14 cellular contexts compared by ENCODE assay signal in the genomic region with DNA sequence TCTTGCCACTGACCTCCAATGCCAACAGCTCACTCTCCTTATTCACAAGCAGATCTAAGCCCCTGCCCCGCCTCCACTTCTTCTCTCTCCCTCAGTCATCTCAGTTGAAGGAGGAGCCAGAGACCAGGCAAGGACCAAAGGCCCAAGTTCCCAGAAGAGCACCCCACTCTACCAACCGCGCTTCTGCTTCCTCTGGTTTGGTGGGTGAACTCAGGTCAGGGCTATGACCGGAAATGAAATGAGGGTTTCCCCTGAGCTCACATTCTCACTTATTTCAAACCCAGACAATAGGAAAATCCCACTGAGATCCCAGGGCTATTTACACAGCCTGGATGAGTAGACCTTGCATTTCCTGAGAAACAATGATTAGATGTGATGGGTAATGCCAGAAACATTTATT. TPM values are rescaled to one million over a fixed set of nuclear protein-coding genes. Genes with fewer than 3 reads are reported as not detected.
DNase-seq lines count a peak whose midpoint lies in the region; ATAC-seq and TF ChIP-seq lines count a peak whose summit lies in the region.
"Had no signal": no experiment of that assay in that cellular context is flagged by ENCODE, and none has a peak within 500 bp of the region (broad histone marks: within the 10 kb centered on the region; RNA-seq: fewer than 3 reads in every experiment).

No MANE protein-coding gene starts in this region.

- peak; percentile 24 for DNase-seq in GM12864 (ENCODE audit: low read depth)
- peak; percentile 76 for DNase-seq in activated CD8-positive, alpha-beta T cell treated with anti-CD3 and anti-CD28 coated beads, Interleukin-2, amount 10 ng/mL, durations not matched to agents 7 days and 5 days
- peak; percentile 12 to 29 (median 22) for DNase-seq in immature natural killer cell
- DNase-seq in CD8-positive, alpha-beta T cell: no peak
- no peak for DNase-seq in NCI-H2081 treated with DMSO at 0.1 percent for 48 hours (lab: John Stamatoyannopoulos, UW)
- DNase-seq in NCI-H1417 (lab: John Stamatoyannopoulos, UW): no peak
- DNase-seq: NCI-H1105, right lobe of liver, trophoblast cell had no signal

- H3K27me3 ChIP-seq in CD8-positive, alpha-beta T cell (ENCODE audit: insufficient read depth, low read length): no peaks in the 10 kb centered on the region
- H3K27me3 ChIP-seq: right lobe of liver had no signal

- ATAC-seq in HG02870 (IDR thresholded peaks at IDR 0.05; ENCODE audit: unreplicated experiment) (peak; percentile 58), GM21360 (IDR thresholded peaks at IDR 0.05; ENCODE audit: unreplicated experiment) (no peak)
- peak; percentile 88 for ATAC-seq in activated CD8-positive, alpha-beta T cell treated with anti-CD3 and anti-CD28 coated beads, Interleukin-2, amount 10 ng/mL, durations not matched to agents 7 days and 5 days
- no peak for ATAC-seq in CD8-positive, alpha-beta T cell

- no peaks in the 10 kb centered on the region for H3K4me1 ChIP-seq in CD8-positive, alpha-beta T cell (ENCODE audit: insufficient read depth, low read length)
- H3K4me1 ChIP-seq: right lobe of liver had no signal

- TF ChIP-seq CTCF in GM12864 (IDR thresholded peaks at IDR 0.05; ENCODE audit: low read depth, low read length, missing control alignments): no peak
- no peak for TF ChIP-seq CTCF in CD8-positive, alpha-beta T cell (IDR thresholded peaks at IDR 0.05)

- no peak overlapping the region for H3K27ac ChIP-seq in CD8-positive, alpha-beta T cell (ENCODE audit: low read depth, low read length)
- H3K27ac ChIP-seq: hepatocyte, right lobe of liver had no signal

- CTCF ChIA-PET in activated CD8-positive, alpha-beta T cell treated with anti-CD3 and anti-CD28 coated beads, Interleukin-2, amount 10 ng/mL, durations not matched to agents 7 days and 5 days (lab: Charles Lee): interaction anchor here (1.0 to 1.7 kb wide), 5 partner anchors 10 to 370 kb away, joined by 3 to 11 read pairs (median 4); a partner anchor contains a TSS
- CTCF ChIA-PET in CD8-positive, alpha-beta T cell (lab: Charles Lee): interaction anchor here (1.1 to 1.4 kb wide), 2 partner anchors 367 kb away, joined by 4 read pairs; no protein-coding TSS in a partner anchor

- H3K27ac Mint-ChIP-seq in activated CD8-positive, alpha-beta T cell treated with anti-CD3 and anti-CD28 coated beads, Interleukin-2, amount 10 ng/mL, durations not matched to agents 7 days and 5 days: peak overlapping the region; percentile 45
- peak overlapping the region in 1 of 6 donors; percentile 51 for H3K27ac Mint-ChIP-seq in immature natural killer cell
- H3K27ac Mint-ChIP-seq in CD8-positive, alpha-beta T cell: no peak overlapping the region
- H3K27ac Mint-ChIP-seq: CD14-positive monocyte; T-helper 2 cell treated with Interferon-gamma antibody and Interleukin-4, amounts not matched to agents 5 μg/mL and 100 μg/mL, for 36 hours had no signal

- peaks cover 21% of the 10 kb centered on the region for H3K27me3 Mint-ChIP-seq in activated CD8-positive, alpha-beta T cell treated with anti-CD3 and anti-CD28 coated beads, Interleukin-2, amount 10 ng/mL, durations not matched to agents 7 days and 5 days (ENCODE audit: low read depth)
- peaks cover 0 to 11% (median 2%) of the 10 kb centered on the region in 3 donors for H3K27me3 Mint-ChIP-seq in immature natural killer cell (ENCODE audit: low read depth in 3 of 3)
- H3K27me3 Mint-ChIP-seq in CD8-positive, alpha-beta T cell (ENCODE audit: low read depth): peaks cover 3% of the 10 kb centered on the region

- no peaks in the 10 kb centered on the region for H3K9me3 ChIP-seq in CD8-positive, alpha-beta T cell (ENCODE audit: low read length)
- H3K9me3 ChIP-seq: right lobe of liver had no signal

- H3K9me3 Mint-ChIP-seq in activated CD8-positive, alpha-beta T cell treated with anti-CD3 and anti-CD28 coated beads, Interleukin-2, amount 10 ng/mL, durations not matched to agents 7 days and 5 days (ENCODE audit: insufficient read depth): peaks cover 12% of the 10 kb centered on the region
- H3K9me3 Mint-ChIP-seq in immature natural killer cell: no peaks in the 10 kb centered on the region
- peaks cover 2% of the 10 kb centered on the region for H3K9me3 Mint-ChIP-seq in CD8-positive, alpha-beta T cell
- H3K9me3 Mint-ChIP-seq: T-helper 2 cell treated with Interferon-gamma antibody and Interleukin-4, amounts not matched to agents 5 μg/mL and 100 μg/mL, for 36 hours had no signal

- peaks cover 52% of the 10 kb centered on the region for H3K36me3 Mint-ChIP-seq in activated CD8-positive, alpha-beta T cell treated with anti-CD3 and anti-CD28 coated beads, Interleukin-2, amount 10 ng/mL, durations not matched to agents 7 days and 5 days (ENCODE audit: low read depth)
- peaks cover 0 to 19% (median 0%) of the 10 kb centered on the region in 3 donors for H3K36me3 Mint-ChIP-seq in immature natural killer cell
- H3K36me3 Mint-ChIP-seq in CD8-positive, alpha-beta T cell: no peaks in the 10 kb centered on the region
- H3K36me3 Mint-ChIP-seq: CD14-positive monocyte had no signal

- H3K4me3 ChIP-seq in GM12864 (ENCODE audit: low read depth, low read length): no peak overlapping the region
- H3K4me3 ChIP-seq in CD8-positive, alpha-beta T cell (ENCODE audit: low read depth, low read length): no peak overlapping the region
- H3K4me3 ChIP-seq: hepatocyte, right lobe of liver had no signal

- POLR2A ChIA-PET in activated CD8-positive, alpha-beta T cell treated with anti-CD3 and anti-CD28 coated beads, Interleukin-2, amount 10 ng/mL, durations not matched to agents 7 days and 5 days (lab: Charles Lee): interaction anchor here (0.6 to 0.8 kb wide), 2 partner anchors 15 to 296 kb away, joined by 3 read pairs; no protein-coding TSS in a partner anchor
- POLR2A ChIA-PET in CD8-positive, alpha-beta T cell (lab: Charles Lee): no interaction called here

- intact Hi-C loops in CD8-positive, alpha-beta T cell (cut with DNase I, micrococcal nuclease): no loop called here

- no peaks in the 10 kb centered on the region for H3K36me3 ChIP-seq in CD8-positive, alpha-beta T cell (ENCODE audit: insufficient read depth, low read length)
- H3K36me3 ChIP-seq: right lobe of liver had no signal

- H3K4me1 Mint-ChIP-seq in activated CD8-positive, alpha-beta T cell treated with anti-CD3 and anti-CD28 coated beads, Interleukin-2, amount 10 ng/mL, durations not matched to agents 7 days and 5 days (ENCODE audit: low read depth): peaks cover 66% of the 10 kb centered on the region
- H3K4me1 Mint-ChIP-seq in immature natural killer cell: peaks cover 24 to 40% of the 10 kb centered on the region in 2 donors
- no peaks in the 10 kb centered on the region for H3K4me1 Mint-ChIP-seq in CD8-positive, alpha-beta T cell (ENCODE audit: low read depth)

- peak overlapping the region; percentile 16 for H3K4me3 Mint-ChIP-seq in activated CD8-positive, alpha-beta T cell treated with anti-CD3 and anti-CD28 coated beads, Interleukin-2, amount 10 ng/mL, durations not matched to agents 7 days and 5 days
- H3K4me3 Mint-ChIP-seq in immature natural killer cell: peak overlapping the region in 4 of 5 donors; percentile 3 to 51 (median 36)
- no peak overlapping the region for H3K4me3 Mint-ChIP-seq in CD8-positive, alpha-beta T cell
- H3K4me3 Mint-ChIP-seq: CD14-positive monocyte; T-helper 2 cell treated with Interferon-gamma antibody and Interleukin-4, amounts not matched to agents 5 μg/mL and 100 μg/mL, for 36 hours had no signal

RNA-seq across cellular contexts. Expression of a gene that starts 9.9 kb away (rescaled TPM):
- 10 to 100 TPM; 10.3 to 10.7 TPM for total RNA-seq in activated CD8-positive, alpha-beta T cell treated with anti-CD3 and anti-CD28 coated beads, Interleukin-2, amount 10 ng/mL, durations not matched to agents 7 days and 5 days
- 1 to 10 TPM in 2 of 3 donors, not detected in 1; 1.5 to 1.8 TPM for polyA plus RNA-seq in immature natural killer cell
- under 1 TPM; 0.28 to 0.65 TPM for total RNA-seq in CD8-positive, alpha-beta T cell

RNA-seq across cellular contexts. Expression of a gene that starts 42.3 kb away (rescaled TPM):
- total RNA-seq in activated CD8-positive, alpha-beta T cell treated with anti-CD3 and anti-CD28 coated beads, Interleukin-2, amount 10 ng/mL, durations not matched to agents 7 days and 5 days: 10 to 100 TPM; 17.5 to 18.1 TPM
- polyA plus RNA-seq in immature natural killer cell: 1 to 10 TPM in 2 of 3 donors, under 1 TPM in 1; 0.44 to 8.7 (median 4.5) TPM
- total RNA-seq in CD8-positive, alpha-beta T cell: 10 to 100 TPM; 21.9 to 26.6 TPM

Comparison
In these comparisons a context has a peak if more than half of its experiments do, and no peak if none do; other contexts are left out.
1. DNase-seq: peak in GM12864 (single experiment), activated CD8-positive, alpha-beta T cell treated with anti-CD3 and anti-CD28 coated beads, Interleukin-2, amount 10 ng/mL, durations not matched to agents 7 days and 5 days (single experiment) and immature natural killer cell (3 of 3); none in CD8-positive, alpha-beta T cell (0 of 7), NCI-H2081 treated with DMSO at 0.1 percent for 48 hours (single experiment) and NCI-H1417 (0 of 3).
2. ATAC-seq: peak in HG02870 (single experiment) and activated CD8-positive, alpha-beta T cell treated with anti-CD3 and anti-CD28 coated beads, Interleukin-2, amount 10 ng/mL, durations not matched to agents 7 days and 5 days (single experiment); none in CD8-positive, alpha-beta T cell (single experiment) and GM21360 (single experiment).
3. RNA of a gene that starts 9.9 kb away (total RNA-seq): 10.3 to 10.7 TPM in activated CD8-positive, alpha-beta T cell treated with anti-CD3 and anti-CD28 coated beads, Interleukin-2, amount 10 ng/mL, durations not matched to agents 7 days and 5 days; 0.28 to 0.65 TPM in CD8-positive, alpha-beta T cell; every median in the first group is over 4 times any median in the second.